ENCODE assay signal across 15 cellular contexts in genomic region chr19:44645407-44646048, GRCh38. TPM values are rescaled to one million over a fixed set of nuclear protein-coding genes. Genes with fewer than 3 reads are reported as not detected.
DNase-seq lines count a peak whose midpoint lies in the region; ATAC-seq, FAIRE-seq and TF ChIP-seq lines count a peak whose summit lies in the region.
"Had no signal": no experiment of that assay in that cellular context is flagged by ENCODE, and none has a peak within 500 bp of the region (broad histone marks: within the 10 kb centered on the region; RNA-seq: fewer than 3 reads in every experiment).

No MANE protein-coding gene starts in this region.

- H3K27me3 ChIP-seq in bronchial epithelial cell (ENCODE audit: control insufficient read depth, insufficient read depth, low read length) = no peaks in the 10 kb centered on the region
- no peaks in the 10 kb centered on the region for H3K27me3 ChIP-seq in psoas muscle (ENCODE audit: insufficient read depth in 3 of 3, low read length in 2 of 3)
- H3K27me3 ChIP-seq: ascending aorta had no signal

- 73 to 88% (median 87%) methylated on average over 8 of the region's 8 CpGs for whole genome bisulfite sequencing in psoas muscle, 3 donors

- peak overlapping the region; percentile 7 for H3K4me3 ChIP-seq in bronchial epithelial cell (ENCODE audit: low read depth, low read length)
- peak overlapping the region; percentile 47 for H3K4me3 ChIP-seq in psoas muscle
- H3K4me3 ChIP-seq: GM12878 had no signal

- H3K4me1 ChIP-seq in psoas muscle = peaks cover 42% of the 10 kb centered on the region

- no peak for TF ChIP-seq CTCF in bronchial epithelial cell (IDR thresholded peaks at IDR 0.05; ENCODE audit: insufficient read depth, low read length, severe bottlenecking)
- no peak for TF ChIP-seq CTCF in psoas muscle (IDR thresholded peaks at IDR 0.05)

- H3K36me3 ChIP-seq in bronchial epithelial cell (ENCODE audit: control insufficient read depth, insufficient read depth, low read length) (peaks cover 19% of the 10 kb centered on the region), psoas muscle (ENCODE audit: insufficient read depth in 1 of 2, low read depth in 1 of 2) (peaks cover 4 to 34% of the 10 kb centered on the region in 2 donors)

- FAIRE-seq in bronchial epithelial cell (lab: Jason Lieb, UNC) = no peak
- FAIRE-seq: GM12878 had no signal

- no peak for ATAC-seq in psoas muscle
- no peak for ATAC-seq in HG03442 (IDR thresholded peaks at IDR 0.05; ENCODE audit: unreplicated experiment)
- ATAC-seq: GM12878, GM23338 had no signal

- DNase-seq in DMS53 (lab: John Stamatoyannopoulos, UW) (peak; percentile 23), DMS53 treated with DMSO at 0.1 percent for 48 hours (lab: John Stamatoyannopoulos, UW; ENCODE audit: unreplicated experiment) (no peak), bronchial epithelial cell (ENCODE audit: low read depth) (no peak), psoas muscle (no peak)
- DNase-seq in activated naive CD4-positive, alpha-beta T cell (lab: John Stamatoyannopoulos, UW) = no peak
- DNase-seq: endodermal cell, midbrain, NCI-H446 treated with DMSO at 0.1 percent for 48 hours, Right ventricle myocardium superior, substantia nigra had no signal

- H3K27ac ChIP-seq in psoas muscle = peak overlapping the region; percentile 80

- intact Hi-C loops in psoas muscle (cut with DNase I) = loop anchor here in 1 of 2 donors (5.0 kb wide), 1 partner anchor 58 kb away; no protein-coding TSS in a partner anchor

- H3K9me3 ChIP-seq in psoas muscle = no peaks in the 10 kb centered on the region
- H3K9me3 ChIP-seq: ascending aorta had no signal

RNA-seq across cellular contexts. Expression of gene PVR, which starts 1.8 kb away (rescaled TPM):
- total RNA-seq in bronchial epithelial cell (84.6 and 102 TPM in 2 replicates), psoas muscle (100 to 1,000 TPM in 1 of 4 donors, 10 to 100 TPM in 3; 25.0 to 117 (median 41.8) TPM)
- 10 to 100 TPM; 21.0 to 90.8 (median 44.4) TPM for polyA plus RNA-seq in psoas muscle

RNA-seq across cellular contexts. Expression of gene CEACAM19, which starts 25.8 kb away (rescaled TPM):
- total RNA-seq in bronchial epithelial cell = 0.53 and 2.7 TPM in 2 replicates
- total RNA-seq in psoas muscle = 10 to 100 TPM in 1 of 4 donors, 1 to 10 TPM in 3; 3.7 to 10.7 (median 7.5) TPM
- 10 to 100 TPM in 1 of 3 donors, 1 to 10 TPM in 2; 3.9 to 14.7 (median 8.6) TPM for polyA plus RNA-seq in psoas muscle

RNA-seq across cellular contexts. Expression of gene IGSF23, which starts 32.2 kb away (rescaled TPM):
- not detected in 2 replicates for total RNA-seq in bronchial epithelial cell
- total RNA-seq in psoas muscle = under 1 TPM in 1 of 4 donors, not detected in 3; 0.30 TPM
- under 1 TPM in 1 of 3 donors, not detected in 2; 0.23 TPM for polyA plus RNA-seq in psoas muscle
- total RNA-seq: ascending aorta, endodermal cell, GM12878, GM23338, Right ventricle myocardium superior had no signal
- polyA plus RNA-seq: GM12878, GM23338 had no signal

RNA-seq across cellular contexts. Expression of gene CEACAM16, which starts 53.4 kb away (rescaled TPM):
- total RNA-seq in bronchial epithelial cell (not detected in 2 replicates), psoas muscle (not detected)
- under 1 TPM in 2 of 3 donors, not detected in 1; 0.03 to 0.08 TPM for polyA plus RNA-seq in psoas muscle
- total RNA-seq: ascending aorta, endodermal cell, GM12878, GM23338, pulmonary artery endothelial cell, Right ventricle myocardium superior had no signal
- polyA plus RNA-seq: GM12878, GM23338 had no signal
